ENCODE assay signal across 37 cellular contexts in the genomic region with DNA sequence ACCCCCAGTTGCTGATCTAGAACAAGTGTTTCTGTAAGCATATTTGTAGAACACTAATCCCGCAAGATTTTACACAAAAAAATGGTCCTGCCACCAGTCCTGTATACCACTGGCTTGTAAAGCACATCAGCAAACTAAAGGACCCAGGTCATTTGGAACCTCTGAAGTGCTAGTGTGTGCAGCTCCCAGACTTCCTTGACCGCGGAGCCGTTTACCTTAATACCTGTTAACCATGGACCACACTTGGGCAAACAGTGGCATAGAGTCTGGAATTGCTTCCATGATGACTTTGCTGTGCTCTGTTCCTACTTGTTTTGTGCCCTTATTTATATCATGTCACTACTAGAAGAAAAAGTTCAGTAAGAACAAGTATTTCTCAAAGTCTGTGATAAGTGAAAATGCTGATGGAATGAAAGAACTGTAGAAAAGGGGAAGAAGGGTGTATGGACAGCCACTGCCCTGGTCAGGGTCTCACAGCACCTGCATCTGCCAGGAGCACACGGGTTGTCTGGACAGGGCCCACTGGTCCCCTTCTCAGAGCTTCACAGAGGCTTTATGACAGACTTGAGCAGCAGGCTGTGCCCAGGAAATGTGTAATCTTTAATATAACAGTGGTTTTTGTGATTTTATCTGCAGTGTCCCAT. TPM values are rescaled to one million over a fixed set of nuclear protein-coding genes. Genes with fewer than 3 reads are reported as not detected.
"Had no signal": no experiment of that assay in that cellular context is flagged by ENCODE, and none has a peak within 500 bp of the region (broad histone marks: within the 10 kb centered on the region; RNA-seq: fewer than 3 reads in every experiment).

No MANE protein-coding gene starts in this region.

- H3K4me1 ChIP-seq: colonic mucosa, vagina had no signal

- H3K79me2 ChIP-seq: hepatocyte had no signal

- H3K27ac ChIP-seq: ascending aorta, colonic mucosa, gastroesophageal sphincter, hepatocyte, neutrophil, ovary, skin epidermis, vagina had no signal

- H2AFZ ChIP-seq: hepatocyte had no signal

- H3K4me3 ChIP-seq: ascending aorta, cardiac muscle cell, colonic mucosa, gastroesophageal sphincter, hepatocyte, ovary, skin epidermis, upper lobe of left lung, vagina had no signal

- H3K4me3 Mint-ChIP-seq: activated CD4-positive, alpha-beta memory T cell treated with anti-CD3 and anti-CD28 coated beads for 36 hours; activated CD4-positive, alpha-beta T cell treated with anti-CD3 and anti-CD28 coated beads, Interleukin-2, amount 10 ng/mL, durations not matched to agents 24 days and 14 days; activated naive CD8-positive, alpha-beta T cell treated with anti-CD3 and anti-CD28 coated beads, Interleukin-2, amount 10 ng/mL, durations not matched to agents 7 days and 5 days; brain; mesothelial cell of epicardium; naive B cell; nephron progenitor cell; stimulated activated memory B cell treated with anti-CD40 and anti-IgM and Interleukin-4, amounts not matched to agents 10 μg/mL and 1 μg/mL and 100 μg/mL, for 72 hours; stimulated activated naive CD8-positive, alpha-beta T cell treated with anti-CD3 and anti-CD28 coated beads, Interleukin-15, amount 100 ng/mL, for 72 hours; T-helper 1 cell treated with Interleukin-12 subunit alpha and Interleukin-12 subunit beta and Interleukin-4 antibody, amounts not matched to agents 30 μg/mL and 1 μg/mL, for 36 hours had no signal

- FAIRE-seq: endothelial cell of umbilical vein, keratinocyte had no signal

- DNase-seq: activated CD4-positive, alpha-beta memory T cell treated with anti-CD3 and anti-CD28 coated beads for 36 hours; activated CD4-positive, alpha-beta T cell treated with anti-CD3 and anti-CD28 coated beads, Interleukin-2, amount 10 ng/mL, durations not matched to agents 24 days and 14 days; activated CD4-positive, CD25-positive, alpha-beta regulatory T cell treated with anti-CD3 and anti-CD28 coated beads, Interleukin-2, amount 50 U/mL, for 72 hours; activated effector memory CD4-positive, alpha-beta T cell treated with Interleukin-2 at 50 U/mL for 16 hours; activated naive CD4-positive, alpha-beta T cell treated with Interleukin-2 at 50 U/mL for 16 hours; activated naive CD8-positive, alpha-beta T cell treated with anti-CD3 and anti-CD28 coated beads, Interleukin-2, amount 10 ng/mL, durations not matched to agents 7 days and 5 days; cerebellar nuclear complex; colonic mucosa; effector memory CD4-positive, alpha-beta T cell; left cardiac atrium; naive B cell; nephron progenitor cell; ovary; stimulated activated CD4-positive, alpha-beta T cell treated with anti-CD3 and anti-CD28 coated beads, Interleukin-12 subunit alpha, Interleukin-12 subunit beta, amount 100 ng/mL, for 4 hours; stimulated activated CD4-positive, alpha-beta T cell treated with anti-CD3 and anti-CD28 coated beads, Interleukin-4, amount 100 ng/mL, for 24 hours; stimulated activated naive CD8-positive, alpha-beta T cell treated with anti-CD3 and anti-CD28 coated beads, Interleukin-15, amount 100 ng/mL, for 72 hours; substantia nigra; T1000 had no signal

- H3K4me2 ChIP-seq: hepatocyte had no signal

- H3K4me1 Mint-ChIP-seq: activated naive CD8-positive, alpha-beta T cell treated with anti-CD3 and anti-CD28 coated beads, Interleukin-2, amount 10 ng/mL, durations not matched to agents 7 days and 5 days; brain; naive B cell; nephron progenitor cell; stimulated activated memory B cell treated with anti-CD40 and anti-IgM and Interleukin-4, amounts not matched to agents 10 μg/mL and 1 μg/mL and 100 μg/mL, for 72 hours; stimulated activated naive CD8-positive, alpha-beta T cell treated with anti-CD3 and anti-CD28 coated beads, Interleukin-15, amount 100 ng/mL, for 72 hours had no signal

- H3K9me3 Mint-ChIP-seq: activated CD4-positive, alpha-beta memory T cell treated with anti-CD3 and anti-CD28 coated beads for 36 hours; activated CD4-positive, alpha-beta T cell treated with anti-CD3 and anti-CD28 coated beads, Interleukin-2, amount 10 ng/mL, durations not matched to agents 24 days and 14 days; activated naive CD8-positive, alpha-beta T cell treated with anti-CD3 and anti-CD28 coated beads, Interleukin-2, amount 10 ng/mL, durations not matched to agents 7 days and 5 days; mesothelial cell of epicardium; naive B cell; stimulated activated memory B cell treated with anti-CD40 and anti-IgM and Interleukin-4, amounts not matched to agents 10 μg/mL and 1 μg/mL and 100 μg/mL, for 72 hours; stimulated activated naive CD8-positive, alpha-beta T cell treated with anti-CD3 and anti-CD28 coated beads, Interleukin-15, amount 100 ng/mL, for 72 hours; T-helper 1 cell treated with Interleukin-12 subunit alpha and Interleukin-12 subunit beta and Interleukin-4 antibody, amounts not matched to agents 30 μg/mL and 1 μg/mL, for 36 hours had no signal

- ATAC-seq: gastroesophageal sphincter; left cardiac atrium; sciatic nerve; stimulated activated memory B cell treated with anti-CD40 and anti-IgM and Interleukin-4, amounts not matched to agents 10 μg/mL and 1 μg/mL and 100 μg/mL, for 72 hours; stimulated activated naive CD8-positive, alpha-beta T cell treated with anti-CD3 and anti-CD28 coated beads, Interleukin-15, amount 100 ng/mL, for 72 hours had no signal

- H3K36me3 ChIP-seq: colonic mucosa, ovary had no signal

- H3K27me3 Mint-ChIP-seq: activated CD4-positive, alpha-beta memory T cell treated with anti-CD3 and anti-CD28 coated beads for 36 hours; activated CD4-positive, alpha-beta T cell treated with anti-CD3 and anti-CD28 coated beads, Interleukin-2, amount 10 ng/mL, durations not matched to agents 24 days and 14 days; activated naive CD8-positive, alpha-beta T cell treated with anti-CD3 and anti-CD28 coated beads, Interleukin-2, amount 10 ng/mL, durations not matched to agents 7 days and 5 days; brain; naive B cell; progenitor cell of endocrine pancreas; stimulated activated memory B cell treated with anti-CD40 and anti-IgM and Interleukin-4, amounts not matched to agents 10 μg/mL and 1 μg/mL and 100 μg/mL, for 72 hours; stimulated activated naive CD8-positive, alpha-beta T cell treated with anti-CD3 and anti-CD28 coated beads, Interleukin-15, amount 100 ng/mL, for 72 hours had no signal

- H3K27ac Mint-ChIP-seq: activated CD4-positive, alpha-beta memory T cell treated with anti-CD3 and anti-CD28 coated beads for 36 hours; activated CD4-positive, alpha-beta T cell treated with anti-CD3 and anti-CD28 coated beads, Interleukin-2, amount 10 ng/mL, durations not matched to agents 24 days and 14 days; brain; mesothelial cell of epicardium; nephron progenitor cell; progenitor cell of endocrine pancreas; stimulated activated memory B cell treated with anti-CD40 and anti-IgM and Interleukin-4, amounts not matched to agents 10 μg/mL and 1 μg/mL and 100 μg/mL, for 72 hours; stimulated activated naive CD8-positive, alpha-beta T cell treated with anti-CD3 and anti-CD28 coated beads, Interleukin-15, amount 100 ng/mL, for 72 hours; T-helper 1 cell treated with Interleukin-12 subunit alpha and Interleukin-12 subunit beta and Interleukin-4 antibody, amounts not matched to agents 30 μg/mL and 1 μg/mL, for 36 hours had no signal

- H3K27me3 ChIP-seq: ascending aorta, cardiac muscle cell, colonic mucosa, gastroesophageal sphincter, hepatocyte, neutrophil, ovary, upper lobe of left lung, vagina had no signal

- H3K9me3 ChIP-seq: ascending aorta, colonic mucosa, gastroesophageal sphincter, neutrophil, ovary, upper lobe of left lung, vagina had no signal

RNA-seq across cellular contexts. Expression of a gene that starts 38.5 kb away (rescaled TPM):
- total RNA-seq: activated CD4-positive, alpha-beta memory T cell treated with anti-CD3 and anti-CD28 coated beads for 36 hours; activated CD4-positive, alpha-beta T cell treated with anti-CD3 and anti-CD28 coated beads, Interleukin-2, amount 10 ng/mL, durations not matched to agents 24 days and 14 days; activated naive CD8-positive, alpha-beta T cell treated with anti-CD3 and anti-CD28 coated beads, Interleukin-2, amount 10 ng/mL, durations not matched to agents 7 days and 5 days; ascending aorta; dermis microvascular lymphatic vessel endothelial cell; endothelial cell of umbilical vein; fibroblast of lung; fibroblast of villous mesenchyme; gastroesophageal sphincter; left cardiac atrium; mesothelial cell of epicardium; progenitor cell of endocrine pancreas; sciatic nerve had no signal
- polyA plus RNA-seq: endothelial cell of umbilical vein, fibroblast of lung, hepatocyte, ovary had no signal
